1 cellular context compared by ENCODE assay signal in the genomic region with DNA sequence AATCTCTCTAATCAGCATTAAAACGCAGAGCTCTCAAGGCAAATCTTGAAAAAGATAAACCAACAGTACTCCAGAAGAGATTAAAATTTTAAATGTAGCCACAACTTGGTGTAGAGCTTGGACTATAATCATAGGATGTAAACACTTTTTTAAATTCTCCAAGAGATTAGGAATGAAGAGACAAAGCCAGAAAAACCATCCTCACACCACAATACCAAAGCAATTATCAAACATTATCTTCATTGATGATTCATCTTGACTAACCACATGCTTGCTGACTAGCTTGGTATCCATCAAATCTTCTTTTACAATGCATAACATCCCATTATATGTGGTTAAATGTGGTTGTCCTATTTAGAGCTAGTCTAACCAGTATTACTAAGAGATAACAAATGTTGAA.
TF ChIP-seq lines count a peak whose summit lies in the region.

No MANE protein-coding gene starts in this region.

TF ChIP-seq in GM23338, 12 proteins besides CTCF, POLR2A, EP300 and RAD21 (continued from another document):
- no peak for TF ChIP-seq ZNF462 (CRISPR knock-in tag; IDR thresholded peaks at IDR 0.05)
- TF ChIP-seq POLR2AphosphoS5 (IDR thresholded peaks at IDR 0.05; ENCODE audit: low read depth): no peak
- no peak for TF ChIP-seq CREB1 (CRISPR knock-in tag; IDR thresholded peaks at IDR 0.05; ENCODE audit: low read depth)
- TF ChIP-seq, protein P1, sequence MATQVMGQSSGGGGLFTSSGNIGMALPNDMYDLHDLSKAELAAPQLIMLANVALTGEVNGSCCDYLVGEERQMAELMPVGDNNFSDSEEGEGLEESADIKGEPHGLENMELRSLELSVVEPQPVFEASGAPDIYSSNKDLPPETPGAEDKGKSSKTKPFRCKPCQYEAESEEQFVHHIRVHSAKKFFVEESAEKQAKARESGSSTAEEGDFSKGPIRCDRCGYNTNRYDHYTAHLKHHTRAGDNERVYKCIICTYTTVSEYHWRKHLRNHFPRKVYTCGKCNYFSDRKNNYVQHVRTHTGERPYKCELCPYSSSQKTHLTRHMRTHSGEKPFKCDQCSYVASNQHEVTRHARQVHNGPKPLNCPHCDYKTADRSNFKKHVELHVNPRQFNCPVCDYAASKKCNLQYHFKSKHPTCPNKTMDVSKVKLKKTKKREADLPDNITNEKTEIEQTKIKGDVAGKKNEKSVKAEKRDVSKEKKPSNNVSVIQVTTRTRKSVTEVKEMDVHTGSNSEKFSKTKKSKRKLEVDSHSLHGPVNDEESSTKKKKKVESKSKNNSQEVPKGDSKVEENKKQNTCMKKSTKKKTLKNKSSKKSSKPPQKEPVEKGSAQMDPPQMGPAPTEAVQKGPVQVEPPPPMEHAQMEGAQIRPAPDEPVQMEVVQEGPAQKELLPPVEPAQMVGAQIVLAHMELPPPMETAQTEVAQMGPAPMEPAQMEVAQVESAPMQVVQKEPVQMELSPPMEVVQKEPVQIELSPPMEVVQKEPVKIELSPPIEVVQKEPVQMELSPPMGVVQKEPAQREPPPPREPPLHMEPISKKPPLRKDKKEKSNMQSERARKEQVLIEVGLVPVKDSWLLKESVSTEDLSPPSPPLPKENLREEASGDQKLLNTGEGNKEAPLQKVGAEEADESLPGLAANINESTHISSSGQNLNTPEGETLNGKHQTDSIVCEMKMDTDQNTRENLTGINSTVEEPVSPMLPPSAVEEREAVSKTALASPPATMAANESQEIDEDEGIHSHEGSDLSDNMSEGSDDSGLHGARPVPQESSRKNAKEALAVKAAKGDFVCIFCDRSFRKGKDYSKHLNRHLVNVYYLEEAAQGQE (IDR thresholded peaks at IDR 0.05; ENCODE audit: unreplicated experiment): no peak
- TF ChIP-seq EZH2phosphoT487 (IDR thresholded peaks at IDR 0.05; ENCODE audit: unreplicated experiment): no peak
- no peak for TF ChIP-seq JUNB (IDR thresholded peaks at IDR 0.05; ENCODE audit: unreplicated experiment)
- no peak for TF ChIP-seq ETS1 (IDR thresholded peaks at IDR 0.05)
- no peak for TF ChIP-seq STAT1 (IDR thresholded peaks at IDR 0.05; ENCODE audit: unreplicated experiment)
- no peak for TF ChIP-seq NANOG (IDR thresholded peaks at IDR 0.05; ENCODE audit: borderline replicate concordance)
- no peak for TF ChIP-seq ZNF114 (CRISPR knock-in tag; IDR thresholded peaks at IDR 0.05)
